19 cellular contexts compared by ENCODE assay signal in genomic region chr19:28744943-28745342, GRCh38.
A peak's percentile ranks its signal among the peaks of the same experiment; 100 is the strongest.
DNase-seq lines count a peak whose midpoint lies in the region; ATAC-seq, FAIRE-seq and TF ChIP-seq lines count a peak whose summit lies in the region.
"Had no signal": no experiment of that assay in that cellular context is flagged by ENCODE, and none has a peak within 500 bp of the region (broad histone marks: within the 10 kb centered on the region; RNA-seq: fewer than 3 reads in every experiment).

No MANE protein-coding gene starts in this region.

- H2BK12ac ChIP-seq in H1 (ENCODE audit: low read depth, low read length) (no peak overlapping the region), neuronal stem cell (ENCODE audit: low read length) (no peak overlapping the region)

- no peak overlapping the region for H4K8ac ChIP-seq in H1 (ENCODE audit: extremely low read depth, insufficient read depth, low read length)
- H4K8ac ChIP-seq in neuronal stem cell (ENCODE audit: low read depth, low read length), result no peak overlapping the region

- no peak overlapping the region for H2BK20ac ChIP-seq in H1 (ENCODE audit: low read length)

- H3K9me3 ChIP-seq in HEK293 (ENCODE audit: control insufficient read depth, insufficient read depth, low read depth, low read length), result no peaks in the 10 kb centered on the region
- peaks cover 0 to 3% of the 10 kb centered on the region in 2 experiments; a peak in 1 of 4 replicates for H3K9me3 ChIP-seq in H1 (ENCODE audit: insufficient read depth in 2 of 2, low read depth in 1 of 2, low read length in 1 of 2)
- no peaks in the 10 kb centered on the region for H3K9me3 ChIP-seq in neuronal stem cell (replicated peaks in 1 of 2; ENCODE audit: control insufficient read depth in 2 of 2, insufficient read depth in 1 of 2, low read depth in 1 of 2, low read length in 2 of 2)
- no peaks in the 10 kb centered on the region for H3K9me3 ChIP-seq in transverse colon

- H3K18ac ChIP-seq in H1 (ENCODE audit: extremely low read depth, low read length) (no peak overlapping the region), neuronal stem cell (ENCODE audit: low read length) (no peak overlapping the region)

- H4K91ac ChIP-seq in H1 (replicated peaks; ENCODE audit: insufficient read length, low read length) (no peak overlapping the region), neuronal stem cell (ENCODE audit: low read depth, low read length, poor library complexity) (no peak overlapping the region)

- H3K23ac ChIP-seq in H1 (ENCODE audit: insufficient read length) (no peak overlapping the region), neuronal stem cell (ENCODE audit: low read depth, low read length, poor library complexity) (no peak overlapping the region)

- H2AFZ ChIP-seq in H1 (ENCODE audit: low read length) (peak overlapping the region; percentile 81; the same call in 1 of the 2 replicates), neuronal stem cell (ENCODE audit: low read length) (no peak overlapping the region)

- H3K27ac ChIP-seq in HEK293 (ENCODE audit: extremely low read depth, low read depth, low read length) (no peak overlapping the region), H1 (ENCODE audit: low read depth, low read length) (no peak overlapping the region), neuronal stem cell (replicated peaks; ENCODE audit: low read length) (peak overlapping the region; percentile 17), transverse colon (no peak overlapping the region)
- H3K27ac ChIP-seq: BLaER1 treated with 17β-estradiol and CSF1 and Interleukin-3, amounts not matched to agents 10 nM and 100 nM had no signal

- H2BK120ac ChIP-seq in H1 (replicated peaks; ENCODE audit: low read depth, low read length) (no peak overlapping the region), neuronal stem cell (ENCODE audit: low read depth, low read length) (no peak overlapping the region)

- 88% methylated on average over 6 of the region's 6 CpGs; no CpG with 5 or more reads in 1 of the 2 experiments for WGBS in H1 (ENCODE audit: extremely low coverage in 1 of 2, insufficient coverage in 1 of 2, insufficient read length in 1 of 2, insufficient replicate concordance in 2 of 2, low coverage in 1 of 2, low lambda C conversion rate in 2 of 2, missing lambda C conversion rate in 1 of 2), 2 experiments
- no CpG with 5 or more reads among the region's 6 CpGs for WGBS in neuronal stem cell (ENCODE audit: extremely low coverage in 2 of 2, insufficient read length in 2 of 2, insufficient replicate concordance in 1 of 2), 2 donors
- WGBS in transverse colon (ENCODE audit: low coverage in 1 of 2), 2 donors, result 34 to 41% methylated on average over 4 to 6 of the region's 6 CpGs

- in situ Hi-C loops in transverse colon (cut with MboI; ENCODE audit: low pct_ligation_motif_present in 1 of 4, low pct_unique_long_range_greater_than_20kb in 1 of 4, low sequenced_read_pairs in 3 of 4), result loop anchor here (25.0 kb wide), 1 partner anchor 517 kb away; no protein-coding TSS in a partner anchor

- no peak for FAIRE-seq in H1 (lab: Jason Lieb, UNC)
- FAIRE-seq: GM12878, GM19239, H54, HTR-8/SVneo had no signal

- H3K9ac ChIP-seq in H1 (replicated peaks in 1 of 4; ENCODE audit: extremely low read depth in 1 of 4, low read depth in 3 of 4, low read length in 3 of 4) (no peak overlapping the region), neuronal stem cell (ENCODE audit: low read depth, low read length, poor library complexity) (no peak overlapping the region)
- H3K9ac ChIP-seq: BLaER1 treated with 17β-estradiol and CSF1 and Interleukin-3, amounts not matched to agents 10 nM and 100 nM had no signal

- H3K4me1 ChIP-seq in HEK293 (ENCODE audit: control insufficient read depth, insufficient read depth, low read length) (peaks cover 2% of the 10 kb centered on the region; the same call in 1 of the 2 replicates), H1 (replicated peaks in 1 of 4; ENCODE audit: control insufficient read depth in 3 of 4, insufficient read depth in 4 of 4, low read length in 3 of 4) (peaks cover 0 to 2% (median 0%) of the 10 kb centered on the region in 4 experiments; a peak in 1 of 7 replicates), neuronal stem cell (ENCODE audit: control insufficient read depth in 2 of 2, insufficient read depth in 1 of 2, low read depth in 1 of 2, low read length in 2 of 2) (peaks cover 0 to 5% of the 10 kb centered on the region in 2 donors), transverse colon (no peaks in the 10 kb centered on the region)
- H3K4me1 ChIP-seq: BLaER1 treated with 17β-estradiol and CSF1 and Interleukin-3, amounts not matched to agents 10 nM and 100 nM had no signal

- no peak for TF ChIP-seq EP300 in H1 (IDR thresholded peaks at IDR 0.05; ENCODE audit: borderline replicate concordance in 1 of 2, low read depth in 2 of 2, low read length in 2 of 2)
- TF ChIP-seq EP300 in transverse colon (IDR thresholded peaks at IDR 0.05; ENCODE audit: low read depth), result no peak

- DNase-seq in NCI-H2029 (lab: John Stamatoyannopoulos, UW) (peak; percentile 14), NCI-H2029 treated with DMSO at 0.1 percent for 48 hours (lab: John Stamatoyannopoulos, UW) (no peak), H1 (ENCODE audit: low read depth in 1 of 2, low spot score in 2 of 2) (no peak), neuronal stem cell (ENCODE audit: low spot score) (no peak), transverse colon (no peak), erythroblast (lab: John Stamatoyannopoulos, UW) (no peak)
- DNase-seq: Calu3; CD8-positive, alpha-beta T cell; DMS79 treated with DMSO at 0.1 percent for 48 hours; HCEC 1CT; HFFc6; IMR-90 had no signal

- TF ChIP-seq RAD21 in H1 (IDR thresholded peaks at IDR 0.05 in 1 of 2, conservative IDR thresholded peaks at IDR 0.05 in 1 of 2; ENCODE audit: low read depth in 2 of 2, low read length in 2 of 2), result no peak

- H3K36me3 ChIP-seq in HEK293 (ENCODE audit: control insufficient read depth in 2 of 2, insufficient read depth in 1 of 2, low read length in 2 of 2) (peaks cover 0 to 4% of the 10 kb centered on the region in 2 experiments; a peak in 1 of 3 replicates), H1 (ENCODE audit: control insufficient read depth in 2 of 4, insufficient read depth in 4 of 4, low read length in 3 of 4) (no peaks in the 10 kb centered on the region), neuronal stem cell (replicated peaks in 1 of 2; ENCODE audit: control insufficient read depth in 2 of 2, insufficient read depth in 2 of 2, low read length in 2 of 2) (no peaks in the 10 kb centered on the region), transverse colon (no peaks in the 10 kb centered on the region)
- H3K36me3 ChIP-seq: BLaER1 treated with 17β-estradiol and CSF1 and Interleukin-3, amounts not matched to agents 10 nM and 100 nM had no signal

- TF ChIP-seq POLR2A in H1 (IDR thresholded peaks at IDR 0.05; ENCODE audit: control extremely low read depth in 1 of 2, low read depth in 2 of 2, low read length in 2 of 2), result no peak
- no peak for TF ChIP-seq POLR2A in transverse colon (IDR thresholded peaks at IDR 0.05)
- no peak for TF ChIP-seq POLR2A in erythroblast (IDR thresholded peaks at IDR 0.05; ENCODE audit: low read length)

- ATAC-seq in GM18873 (IDR thresholded peaks at IDR 0.05; ENCODE audit: low FRiP score, unreplicated experiment), result no peak
- ATAC-seq: CD8-positive, alpha-beta T cell; GM12878 had no signal

- POLR2A ChIA-PET in HEK293 (lab: Yijun Ruan, JAX) (no interaction called here), H1 (lab: Charles Lee; ENCODE audit: partially characterized antibody) (no interaction called here)

- no peak overlapping the region for H3K4ac ChIP-seq in H1 (replicated peaks; ENCODE audit: insufficient read length, low read depth, low read length)
- no peak overlapping the region for H3K4ac ChIP-seq in neuronal stem cell (ENCODE audit: low read length)

- TF ChIP-seq CTCF in HEK293 (tag by site-specific recombination; IDR thresholded peaks at IDR 0.05) (no peak), H1 (IDR thresholded peaks at IDR 0.05; ENCODE audit: control extremely low read depth in 1 of 3, insufficient read depth in 1 of 3, low read depth in 1 of 3, low read length in 3 of 3) (no peak), transverse colon (IDR thresholded peaks at IDR 0.05) (no peak)

- no peak overlapping the region for H3K4me3 ChIP-seq in HEK293 (ENCODE audit: low read depth, low read length)
- H3K4me3 ChIP-seq in H1 (ENCODE audit: extremely low read depth in 1 of 4, insufficient read depth in 2 of 4, low read depth in 3 of 4, low read length in 4 of 4), result no peak overlapping the region
- no peak overlapping the region for H3K4me3 ChIP-seq in neuronal stem cell (ENCODE audit: low read length in 2 of 2)
- no peak overlapping the region for H3K4me3 ChIP-seq in transverse colon
- H3K4me3 ChIP-seq: BLaER1 treated with 17β-estradiol and CSF1 and Interleukin-3, amounts not matched to agents 10 nM and 100 nM; GM12878 had no signal

- H2BK5ac ChIP-seq in H1 (ENCODE audit: low read depth, low read length) (no peak overlapping the region), neuronal stem cell (ENCODE audit: low read length) (no peak overlapping the region)

- no peaks in the 10 kb centered on the region for H3K79me2 ChIP-seq in H1 (ENCODE audit: control insufficient read depth in 1 of 2, insufficient read depth in 2 of 2, low read length in 2 of 2)

- H2AK5ac ChIP-seq in H1 (ENCODE audit: low read depth, low read length) (no peak overlapping the region), neuronal stem cell (ENCODE audit: low read depth, low read length) (no peak overlapping the region)

- no peaks in the 10 kb centered on the region for H3K27me3 ChIP-seq in H1 (replicated peaks in 1 of 4; ENCODE audit: control insufficient read depth in 3 of 4, extremely low read depth in 1 of 4, insufficient read depth in 3 of 4, low read length in 3 of 4)
- no peaks in the 10 kb centered on the region for H3K27me3 ChIP-seq in neuronal stem cell (ENCODE audit: control insufficient read depth in 3 of 3, insufficient read depth in 3 of 3, low read depth in 1 of 3, low read length in 3 of 3)
- H3K27me3 ChIP-seq in transverse colon, result no peaks in the 10 kb centered on the region
- H3K27me3 ChIP-seq: BLaER1 treated with 17β-estradiol and CSF1 and Interleukin-3, amounts not matched to agents 10 nM and 100 nM had no signal

- no peak overlapping the region for H3K56ac ChIP-seq in H1 (replicated peaks; ENCODE audit: insufficient read length, low read depth, low read length)

- no peaks in the 10 kb centered on the region for H3K23me2 ChIP-seq in H1 (ENCODE audit: low read depth, low read length)

- H3K14ac ChIP-seq in H1 (ENCODE audit: insufficient read length) (no peak overlapping the region), neuronal stem cell (ENCODE audit: low read length) (no peak overlapping the region)

- no peaks in the 10 kb centered on the region for H4K20me1 ChIP-seq in H1 (replicated peaks in 1 of 2; ENCODE audit: control insufficient read depth in 1 of 2, insufficient read depth in 2 of 2, low read length in 2 of 2)
- H4K20me1 ChIP-seq: BLaER1 treated with 17β-estradiol and CSF1 and Interleukin-3, amounts not matched to agents 10 nM and 100 nM had no signal

- CTCF ChIA-PET in HEK293 (lab: Yijun Ruan, JAX) (interaction anchor here (0.5 to 4.6 kb wide), 7 partner anchors 10 to 778 kb away, joined by 3 to 21 read pairs (median 4); no protein-coding TSS in a partner anchor), H1 (lab: Charles Lee; ENCODE audit: partially characterized antibody) (interaction anchor here (0.9 to 1.6 kb wide), 4 partner anchors 8 to 131 kb away, joined by 3 to 5 read pairs (median 4); no protein-coding TSS in a partner anchor)

- H3K4me2 ChIP-seq in H1 (ENCODE audit: insufficient read depth in 1 of 2, low read depth in 2 of 2, low read length in 2 of 2) (no peak overlapping the region), neuronal stem cell (ENCODE audit: insufficient read depth, low read length, poor library complexity, severe bottlenecking) (no peak overlapping the region)
- H3K4me2 ChIP-seq: BLaER1 treated with 17β-estradiol and CSF1 and Interleukin-3, amounts not matched to agents 10 nM and 100 nM had no signal

- intact Hi-C loops in transverse colon (cut with DNase I; ENCODE audit: low total_unique reads), result no loop called here

- H4K5ac ChIP-seq in H1 (ENCODE audit: insufficient read length, low read depth, low read length), result no peak overlapping the region

- H3K79me1 ChIP-seq in H1 (ENCODE audit: low read depth, low read length) (no peaks in the 10 kb centered on the region), neuronal stem cell (ENCODE audit: low read depth, low read length) (no peaks in the 10 kb centered on the region)

- H2BK15ac ChIP-seq in H1 (ENCODE audit: low read length) (no peak overlapping the region), neuronal stem cell (ENCODE audit: low read length) (no peak overlapping the region)
